ENCODE assay signal across 8 cellular contexts in genomic region chr9:133335924-133336811, GRCh38. TPM values are rescaled to one million over a fixed set of nuclear protein-coding genes. Genes with fewer than 3 reads are reported as not detected.
DNase-seq lines count a peak whose midpoint lies in the region; ATAC-seq and TF ChIP-seq lines count a peak whose summit lies in the region.

TSS of gene SURF6 (minus strand) at chr9:133336188. CDS start at chr9:133336132, 56 bp downstream.

- H3K9ac ChIP-seq in PC-3 (ENCODE audit: low read length) = peak within 1 kb of the TSS; percentile 94

- no peaks in the 10 kb centered on the region for H3K27me3 ChIP-seq in PC-3 (ENCODE audit: low read length)

- no peaks in the 10 kb centered on the region for H4K20me1 ChIP-seq in PC-3 (ENCODE audit: low read length)

- no peaks in the 10 kb centered on the region for H3K9me2 ChIP-seq in PC-3 (replicated peaks; ENCODE audit: low read length)

- H2AFZ ChIP-seq in PC-3 (ENCODE audit: low read length) = peak within 1 kb of the TSS; percentile 91

- in situ Hi-C loops in KBM-7 (cut with MboI; ENCODE audit: low pct_unique_long_range_greater_than_20kb, low sequenced_read_pairs) = no loop called here

- peak within 1 kb of the TSS; percentile 34; the same call in 1 of the 2 replicates for H3K27ac ChIP-seq in PC-3 (ENCODE audit: low read length)

- intact Hi-C loops in PC-3 (cut with micrococcal nuclease) (no loop called here), mucosa of descending colon (cut with DNase I, micrococcal nuclease) (no loop called here)

- H3K9me3 ChIP-seq in PC-3 (ENCODE audit: low read length) (no peaks in the 10 kb centered on the region), mucosa of descending colon (no peaks in the 10 kb centered on the region)

- H3K4me3 ChIP-seq in PC-3 (ENCODE audit: low read length) (peak within 1 kb of the TSS; percentile 99), epithelial cell of esophagus (ENCODE audit: low read length) (peak within 1 kb of the TSS; percentile 83), mucosa of descending colon (peak within 1 kb of the TSS; percentile 77)

- POLR2A ChIA-PET in PC-3 (lab: Charles Lee; ENCODE audit: unreplicated experiment) = no interaction called here

- H3K36me3 ChIP-seq in PC-3 (ENCODE audit: low read depth, low read length) (peaks cover 15% of the 10 kb centered on the region), mucosa of descending colon (ENCODE audit: low read depth) (peaks cover 15% of the 10 kb centered on the region)

- CTCF ChIA-PET in PC-3 (lab: Charles Lee) = no interaction called here

- H3K4me1 ChIP-seq in PC-3 (ENCODE audit: insufficient read depth, low read length) (peaks cover 17% of the 10 kb centered on the region), mucosa of descending colon (ENCODE audit: low read depth) (peaks cover 27% of the 10 kb centered on the region)

- no peaks in the 10 kb centered on the region for H3F3A ChIP-seq in PC-3 (ENCODE audit: low read length, unreplicated experiment)

- peak; percentile 80 for ATAC-seq in GM21723 (IDR thresholded peaks at IDR 0.05; ENCODE audit: unreplicated experiment)
- ATAC-seq in PC-3 = peak; percentile 92
- peak; percentile 94 for ATAC-seq in mucosa of descending colon

- peak within 1 kb of the TSS; percentile 90 for H3K4me2 ChIP-seq in PC-3 (ENCODE audit: low read length)

- TF ChIP-seq CTCF in PC-3 (conservative IDR thresholded peaks at IDR 0.05; ENCODE audit: low read depth, low read length) = no peak
- TF ChIP-seq CTCF in epithelial cell of esophagus (IDR thresholded peaks at IDR 0.05; ENCODE audit: insufficient read depth, low read depth, low read length, missing control alignments) = no peak
- no peak for TF ChIP-seq CTCF in mucosa of descending colon (IDR thresholded peaks at IDR 0.05)

- BruUV-seq in PC-3 (replicated peaks; lab: Mats Ljungman, UMichigan) = TSS peak; percentile 77

- DNase-seq in DMS153 treated with DMSO at 0.1 percent for 48 hours (lab: John Stamatoyannopoulos, UW; ENCODE audit: unreplicated experiment) = peak; percentile 88
- peak; percentile 93 for DNase-seq in KBM-7
- DNase-seq in PC-3 = peak; percentile 81
- DNase-seq in activated T-cell treated with anti-CD3 and anti-CD28 coated beads for 4 hours = peak; percentile 90
- DNase-seq in epithelial cell of esophagus (ENCODE audit: low read depth) = peak; percentile 96
- peak; percentile 94 to 96 (median 95) for DNase-seq in mucosa of descending colon
- DNase-seq in stimulated activated CD8-positive, alpha-beta memory T cell treated with anti-CD3 and anti-CD28 coated beads, Interleukin-2, amount 100 ng/mL, for 48 hours (ENCODE audit: low read depth in 2 of 2) = peak; percentile 88 to 94

- H3K79me2 ChIP-seq in PC-3 (ENCODE audit: low read length) = peaks cover 27% of the 10 kb centered on the region

RNA-seq across cellular contexts. Expression of gene SURF6, which starts in this region (rescaled TPM):
- total RNA-seq in PC-3 (2014; rRNA removed) (28.0 TPM in 2 replicates), mucosa of descending colon (10 to 100 TPM; 23.7 to 24.7 (median 24.0) TPM)

Comparison
In these comparisons a context has a peak if more than half of its experiments do, and no peak if none do; other contexts are left out.
1. Peak in every context shown above with its lines: DNase-seq, ATAC-seq, H3K4me3 ChIP-seq and H3K27ac ChIP-seq.